Comparison of ENCODE assay signal across 25 cellular contexts in genomic region chr9:134794726-134795370, GRCh38.
"Had no signal": no experiment of that assay in that cellular context is flagged by ENCODE, and none has a peak within 500 bp of the region (broad histone marks: within the 10 kb centered on the region; RNA-seq: fewer than 3 reads in every experiment).

No MANE protein-coding gene starts in this region.

- H3K4me3 Mint-ChIP-seq: activated CD4-positive, alpha-beta memory T cell treated with anti-CD3 and anti-CD28 coated beads, Interleukin-2, amount 10 ng/mL, durations not matched to agents 7 days and 5 days; activated CD4-positive, alpha-beta T cell treated with anti-CD3 and anti-CD28 coated beads, Interleukin-2, amount 10 ng/mL, durations not matched to agents 7 days and 5 days; activated T-cell treated with anti-CD3 and anti-CD28 coated beads, Interleukin-2, amount 50 U/mL, for 4 hours; naive B cell; stimulated activated naive B cell treated with anti-CD40 and anti-IgM and Interleukin-4, amounts not matched to agents 10 μg/mL and 1 μg/mL and 100 μg/mL, for 72 hours; WTC11 had no signal

- H3K36me3 Mint-ChIP-seq: activated naive CD4-positive, alpha-beta T cell treated with anti-CD3 and anti-CD28 coated beads, Interleukin-2, amount 50 U/mL, for 72 hours; naive B cell; stimulated activated naive B cell treated with anti-CD40 and anti-IgM and Interleukin-4, amounts not matched to agents 10 μg/mL and 1 μg/mL and 100 μg/mL, for 72 hours; WTC11 had no signal

- DNase-seq: activated CD4-positive, alpha-beta memory T cell treated with anti-CD3 and anti-CD28 coated beads, Interleukin-2, amount 10 ng/mL, durations not matched to agents 7 days and 5 days; activated CD4-positive, alpha-beta T cell treated with anti-CD3 and anti-CD28 coated beads for 1 hour; activated CD4-positive, alpha-beta T cell treated with anti-CD3 and anti-CD28 coated beads, Interleukin-2, amount 10 ng/mL, durations not matched to agents 7 days and 5 days; activated naive CD4-positive, alpha-beta T cell; activated T-cell treated with anti-CD3 and anti-CD28 coated beads, Interleukin-2, amount 50 U/mL, for 4 hours; colonic mucosa; effector CD8-positive, alpha-beta T cell; gastrocnemius medialis; glutamatergic neuron; islet precursor cell; left ventricle myocardium superior; naive B cell; ovary; psoas muscle; sigmoid colon; small intestine; stimulated activated CD4-positive, alpha-beta T cell treated with anti-CD3 and anti-CD28 coated beads, Interleukin-1b, Interleukin-23, amount 100 ng/mL, for 48 hours; stimulated activated naive B cell treated with anti-CD40 and anti-IgM and Interleukin-4, amounts not matched to agents 10 μg/mL and 1 μg/mL and 100 μg/mL, for 72 hours; stomach; T-helper 2 cell had no signal

- H3K27me3 ChIP-seq: colonic mucosa, gastrocnemius medialis, ovary, sigmoid colon, tibial nerve had no signal

- H3K27me3 Mint-ChIP-seq: activated CD4-positive, alpha-beta memory T cell treated with anti-CD3 and anti-CD28 coated beads, Interleukin-2, amount 10 ng/mL, durations not matched to agents 7 days and 5 days had no signal

- H3K27ac Mint-ChIP-seq: activated CD4-positive, alpha-beta memory T cell treated with anti-CD3 and anti-CD28 coated beads, Interleukin-2, amount 10 ng/mL, durations not matched to agents 7 days and 5 days; activated CD4-positive, alpha-beta T cell treated with anti-CD3 and anti-CD28 coated beads, Interleukin-2, amount 10 ng/mL, durations not matched to agents 7 days and 5 days; activated naive CD4-positive, alpha-beta T cell treated with anti-CD3 and anti-CD28 coated beads, Interleukin-2, amount 50 U/mL, for 72 hours; activated T-helper 2 cell treated with anti-CD3 and anti-CD28 coated beads, Interferon-gamma antibody, Interleukin-2, Interleukin-4, amounts not matched to agents 10 μg/mL and 5 μg/mL and 100 μg/mL, durations not matched to agents 14 hours and 24 hours and 36 hours; stimulated activated naive B cell treated with anti-CD40 and anti-IgM and Interleukin-4, amounts not matched to agents 10 μg/mL and 1 μg/mL and 100 μg/mL, for 72 hours; WTC11 had no signal

- H3K27ac ChIP-seq: colonic mucosa, gastrocnemius medialis, neutrophil, ovary, psoas muscle, sigmoid colon, stomach, tibial nerve had no signal

- H3K36me3 ChIP-seq: colonic mucosa, gastrocnemius medialis, neutrophil, ovary had no signal

- H3K9me3 ChIP-seq: colonic mucosa, gastrocnemius medialis, neutrophil, ovary, psoas muscle, sigmoid colon, stomach, tibial nerve had no signal

- H3K9me3 Mint-ChIP-seq: activated CD4-positive, alpha-beta memory T cell treated with anti-CD3 and anti-CD28 coated beads, Interleukin-2, amount 10 ng/mL, durations not matched to agents 7 days and 5 days; activated CD4-positive, alpha-beta T cell treated with anti-CD3 and anti-CD28 coated beads, Interleukin-2, amount 10 ng/mL, durations not matched to agents 7 days and 5 days; activated naive CD4-positive, alpha-beta T cell treated with anti-CD3 and anti-CD28 coated beads, Interleukin-2, amount 50 U/mL, for 72 hours; activated T-cell treated with anti-CD3 and anti-CD28 coated beads, Interleukin-2, amount 50 U/mL, for 4 hours; activated T-helper 2 cell treated with anti-CD3 and anti-CD28 coated beads, Interferon-gamma antibody, Interleukin-2, Interleukin-4, amounts not matched to agents 10 μg/mL and 5 μg/mL and 100 μg/mL, durations not matched to agents 14 hours and 24 hours and 36 hours; naive B cell; stimulated activated naive B cell treated with anti-CD40 and anti-IgM and Interleukin-4, amounts not matched to agents 10 μg/mL and 1 μg/mL and 100 μg/mL, for 72 hours; WTC11 had no signal

- H3K4me3 ChIP-seq: colonic mucosa, gastrocnemius medialis, ovary, psoas muscle, sigmoid colon, stomach, tibial nerve had no signal

- H3K4me1 Mint-ChIP-seq: activated CD4-positive, alpha-beta memory T cell treated with anti-CD3 and anti-CD28 coated beads, Interleukin-2, amount 10 ng/mL, durations not matched to agents 7 days and 5 days; activated CD4-positive, alpha-beta T cell treated with anti-CD3 and anti-CD28 coated beads, Interleukin-2, amount 10 ng/mL, durations not matched to agents 7 days and 5 days; naive B cell had no signal

- ATAC-seq: activated naive CD4-positive, alpha-beta T cell treated with anti-CD3 and anti-CD28 coated beads, Interleukin-2, amount 50 U/mL, for 72 hours; activated T-cell treated with anti-CD3 and anti-CD28 coated beads, Interleukin-2, amount 50 U/mL, for 4 hours; gastrocnemius medialis; left ventricle myocardium superior; psoas muscle; stimulated activated naive B cell treated with anti-CD40 and anti-IgM and Interleukin-4, amounts not matched to agents 10 μg/mL and 1 μg/mL and 100 μg/mL, for 72 hours; WTC11 had no signal

- H3K4me1 ChIP-seq: colonic mucosa, gastrocnemius medialis, psoas muscle, sigmoid colon had no signal
